ENCODE assay signal across 4 cellular contexts in genomic region chr12:53762793-53763192, GRCh38. TPM values are rescaled to one million over a fixed set of nuclear protein-coding genes. Genes with fewer than 3 reads are reported as not detected.
"Had no signal": no experiment of that assay in that cellular context is flagged by ENCODE, and none has a peak within 500 bp of the region (broad histone marks: within the 10 kb centered on the region; RNA-seq: fewer than 3 reads in every experiment).

No MANE protein-coding gene starts in this region.

RNA-seq across cellular contexts. Expression of gene CISTR, which starts 11.0 kb away (rescaled TPM):
- total RNA-seq: LHCN-M2, M059J, MCF 10A, NCI-H460 had no signal
